ENCODE assay signal across 19 cellular contexts in the genomic region with DNA sequence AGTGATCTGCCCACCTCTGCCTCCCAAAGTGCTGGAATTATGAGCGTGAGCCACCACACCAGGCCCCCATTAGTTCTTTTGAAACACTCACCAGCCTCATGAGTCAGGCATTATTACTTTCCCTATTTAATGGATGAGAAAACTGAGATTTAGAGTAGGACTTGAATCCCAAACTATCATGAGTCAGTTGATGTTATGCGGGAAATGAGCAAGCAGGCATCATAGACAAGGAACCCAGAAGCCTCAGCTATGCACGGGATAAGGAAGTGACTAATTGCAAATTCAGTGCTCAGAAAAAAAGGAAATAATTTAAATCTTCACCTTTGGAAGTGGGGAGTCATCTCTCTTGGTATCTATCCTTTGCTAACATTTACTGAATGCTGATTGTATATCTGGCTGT.
A peak's percentile ranks its signal among the peaks of the same experiment; 100 is the strongest.
DNase-seq lines count a peak whose midpoint lies in the region; ATAC-seq and TF ChIP-seq lines count a peak whose summit lies in the region.
"Had no signal": no experiment of that assay in that cellular context is flagged by ENCODE, and none has a peak within 500 bp of the region (broad histone marks: within the 10 kb centered on the region; RNA-seq: fewer than 3 reads in every experiment).

No MANE protein-coding gene starts in this region.

- no peak overlapping the region for H2BK20ac ChIP-seq in IMR-90 (ENCODE audit: low read depth, low read length)

- in situ Hi-C loops in IMR-90 (cut with MboI; ENCODE audit: low sequenced_read_pairs) (no loop called here), mammary epithelial cell (cut with MboI; ENCODE audit: low sequenced_read_pairs in 2 of 2) (no loop called here)

- H2BK5ac ChIP-seq in IMR-90 (ENCODE audit: low read depth, low read length, poor library complexity, severe bottlenecking) = peak overlapping the region; percentile 81

- H3K27ac ChIP-seq in IMR-90 (ENCODE audit: insufficient read depth, low read length) (no peak overlapping the region; the same call in 1 of the 2 replicates), mammary epithelial cell (ENCODE audit: insufficient read depth, low read depth, low read length) (no peak overlapping the region)
- H3K27ac ChIP-seq: body of pancreas, thoracic aorta had no signal

- no peak overlapping the region; the same call in 1 of the 2 replicates for H3K4ac ChIP-seq in IMR-90 (ENCODE audit: low read depth, low read length)

- no peak overlapping the region for H3K18ac ChIP-seq in IMR-90 (ENCODE audit: low read depth, low read length)

- no peak overlapping the region for H3K14ac ChIP-seq in IMR-90 (replicated peaks; ENCODE audit: low read depth, low read length)

- intact Hi-C loops in IMR-90 (cut with micrococcal nuclease) (no loop called here), mammary epithelial cell (cut with micrococcal nuclease) (loop anchor here (5.0 kb wide), 1 partner anchor 34 kb away; no protein-coding TSS in a partner anchor)

- POLR2A ChIA-PET in IMR-90 (lab: Charles Lee; ENCODE audit: unreplicated experiment) = no interaction called here

- H3K79me2 ChIP-seq in mammary epithelial cell (ENCODE audit: insufficient read depth, low read length) = no peaks in the 10 kb centered on the region

- H4K20me1 ChIP-seq in IMR-90 (ENCODE audit: insufficient read depth, low read length) = peaks cover 13% of the 10 kb centered on the region; the same call in 1 of the 2 replicates
- no peaks in the 10 kb centered on the region for H4K20me1 ChIP-seq in mammary epithelial cell (ENCODE audit: insufficient read depth, low read length)

- no peak overlapping the region for H3K4me3 ChIP-seq in IMR-90 (ENCODE audit: insufficient read depth, low read depth, low read length)
- no peak overlapping the region for H3K4me3 ChIP-seq in mammary epithelial cell (replicated peaks in 1 of 3; ENCODE audit: insufficient read depth in 1 of 3, low read depth in 2 of 3, low read length in 3 of 3)
- H3K4me3 ChIP-seq: body of pancreas, thoracic aorta had no signal

- CTCF ChIA-PET in IMR-90 (lab: Yijun Ruan, JAX) (no interaction called here), mammary epithelial cell (lab: Charles Lee; ENCODE audit: low non-redundant PET) (no interaction called here)

- peak; percentile 47 for DNase-seq in AG20443 (ENCODE audit: low spot score)
- DNase-seq in IMR-90 = peak; percentile 90
- DNase-seq in mammary epithelial cell = peak; percentile 65
- peak; percentile 89 for DNase-seq in iris pigment epithelial cell (ENCODE audit: low read depth)
- DNase-seq in T-helper 2 cell = no peak
- no peak for DNase-seq in C1 segment of cervical spinal cord (lab: John Stamatoyannopoulos, UW)
- no peak for DNase-seq in GM10266 (ENCODE audit: extremely low spot score)
- DNase-seq: activated CD8-positive, alpha-beta memory T cell treated with anti-CD3 and anti-CD28 coated beads for 24 hours; activated gamma-delta T cell treated with Interleukin-2 at 50 U/mL for 16 hours; body of pancreas; effector memory CD4-positive, alpha-beta T cell; GDM1; naive thymus-derived CD4-positive, alpha-beta T cell; NCI-H1105 treated with DMSO at 0.1 percent for 48 hours; NCI-H2171; SIG-M5 had no signal

- no peak overlapping the region; the same call in 1 of the 2 replicates for H2BK120ac ChIP-seq in IMR-90 (ENCODE audit: low read depth, low read length)

- BruUV-seq in IMR-90 (replicated peaks; lab: Mats Ljungman, UMichigan) = no TSS peak
- BruUV-seq in mammary epithelial cell (replicated peaks; lab: Mats Ljungman, UMichigan) = no TSS peak

- no peaks in the 10 kb centered on the region for H3K9me3 ChIP-seq in IMR-90 (ENCODE audit: control insufficient read depth, insufficient read depth, low read length)
- no peaks in the 10 kb centered on the region for H3K9me3 ChIP-seq in mammary epithelial cell (replicated peaks; ENCODE audit: insufficient read depth, low read length)
- H3K9me3 ChIP-seq: body of pancreas, thoracic aorta had no signal

- no peak overlapping the region for H4K91ac ChIP-seq in IMR-90 (ENCODE audit: insufficient read depth, low read depth, low read length)

- H2AK5ac ChIP-seq in IMR-90 (ENCODE audit: low read depth, low read length) = no peak overlapping the region

- no peak for TF ChIP-seq RAD21 in IMR-90 (IDR thresholded peaks at IDR 0.05; ENCODE audit: low read length)

- TF ChIP-seq POLR2A in IMR-90 (IDR thresholded peaks at IDR 0.05; ENCODE audit: low read depth, low read length) = no peak

- H3K9ac ChIP-seq in IMR-90 (ENCODE audit: low read depth, low read length) = no peak overlapping the region
- H3K9ac ChIP-seq in mammary epithelial cell (ENCODE audit: insufficient read depth, low read length) = no peak overlapping the region

- no peak overlapping the region for H2BK15ac ChIP-seq in IMR-90 (ENCODE audit: low read depth, low read length)

- H3K23ac ChIP-seq in IMR-90 (ENCODE audit: low read depth, low read length) = no peak overlapping the region

- no peak overlapping the region for H3K4me2 ChIP-seq in IMR-90 (ENCODE audit: low read depth, low read length)
- no peak overlapping the region for H3K4me2 ChIP-seq in mammary epithelial cell (ENCODE audit: insufficient read depth, low read depth, low read length)

- no peak overlapping the region for H3K56ac ChIP-seq in IMR-90 (ENCODE audit: extremely low read depth, insufficient read depth, low read length)

- H2AFZ ChIP-seq in IMR-90 (replicated peaks; ENCODE audit: low read length, poor library complexity) = no peak overlapping the region
- no peak overlapping the region for H2AFZ ChIP-seq in mammary epithelial cell (ENCODE audit: low read depth, low read length)

- H4K5ac ChIP-seq in IMR-90 (ENCODE audit: low read depth, low read length) = no peak overlapping the region

- H3K27me3 ChIP-seq in IMR-90 (ENCODE audit: control insufficient read depth, insufficient read depth, low read length) (no peaks in the 10 kb centered on the region), mammary epithelial cell (ENCODE audit: insufficient read depth, low read length) (no peaks in the 10 kb centered on the region)
- H3K27me3 ChIP-seq: body of pancreas had no signal

- TF ChIP-seq CTCF in IMR-90 (conservative IDR thresholded peaks at IDR 0.05; ENCODE audit: low read depth, low read length) (no peak), mammary epithelial cell (conservative IDR thresholded peaks at IDR 0.05 in 1 of 2, IDR thresholded peaks at IDR 0.05 in 1 of 2; ENCODE audit: extremely low read depth in 1 of 2, insufficient read depth in 1 of 2, low read depth in 1 of 2, low read length in 2 of 2) (no peak), GM10266 (IDR thresholded peaks at IDR 0.05; ENCODE audit: control insufficient read depth, insufficient read depth, low read depth, missing control alignments) (no peak)

- H2AK9ac ChIP-seq in IMR-90 (replicated peaks; ENCODE audit: low read depth, low read length, poor library complexity) = no peak overlapping the region

- H3K9me1 ChIP-seq in IMR-90 (ENCODE audit: insufficient read depth, low read length) = peaks cover 20% of the 10 kb centered on the region

- peaks cover 3% of the 10 kb centered on the region; the same call in 1 of the 2 replicates for H3K4me1 ChIP-seq in IMR-90 (ENCODE audit: control insufficient read depth, insufficient read depth, low read length)
- no peaks in the 10 kb centered on the region for H3K4me1 ChIP-seq in mammary epithelial cell (ENCODE audit: insufficient read depth, low read length)
- H3K4me1 ChIP-seq: body of pancreas had no signal

- peaks cover 24% of the 10 kb centered on the region for H3K36me3 ChIP-seq in IMR-90 (ENCODE audit: control insufficient read depth, insufficient read depth, low read length)
- no peaks in the 10 kb centered on the region for H3K36me3 ChIP-seq in mammary epithelial cell (ENCODE audit: insufficient read depth, low read length)
- H3K36me3 ChIP-seq: thoracic aorta had no signal

- H3K79me1 ChIP-seq in IMR-90 (ENCODE audit: low read depth in 1 of 2, low read length in 2 of 2) = peaks cover 0 to 28% of the 10 kb centered on the region in 2 experiments; a peak in 2 of 4 replicates

- peak; percentile 66 for ATAC-seq in IMR-90 (ENCODE audit: low read depth)
- no peak for ATAC-seq in HG02571 (IDR thresholded peaks at IDR 0.05; ENCODE audit: unreplicated experiment)
- ATAC-seq: body of pancreas; left lobe of liver; naive thymus-derived CD4-positive, alpha-beta T cell had no signal

- WGBS in IMR-90 (ENCODE audit: extremely low coverage in 2 of 2, insufficient read length in 1 of 2), 2 experiments = no CpG with 5 or more reads among the region's 3 CpGs
- 60% methylated on average over 2 of the region's 3 CpGs for WGBS in mammary epithelial cell (ENCODE audit: low coverage, missing lambda C conversion rate)

- no peak overlapping the region for H4K8ac ChIP-seq in IMR-90 (ENCODE audit: low read depth in 2 of 2, low read length in 2 of 2)

- dilution Hi-C loops in IMR-90 (cut with HindIII; ENCODE audit: low sequenced_read_pairs, unreplicated experiment) = no loop called here
- dilution Hi-C loops in mammary epithelial cell (cut with HindIII; ENCODE audit: low sequenced_read_pairs) = no loop called here

TF ChIP-seq in IMR-90, 13 proteins besides CTCF, POLR2A, EP300 and RAD21 (continues in another document):
- TF ChIP-seq CEBPB (IDR thresholded peaks at IDR 0.05; ENCODE audit: low read depth, low read length) (no peak), RCOR1 (IDR thresholded peaks at IDR 0.05; ENCODE audit: insufficient replicate concordance, low read length) (peak; percentile 97), MXI1 (IDR thresholded peaks at IDR 0.05; ENCODE audit: borderline replicate concordance, low read depth, low read length) (no peak), ELK1 (IDR thresholded peaks at IDR 0.05; ENCODE audit: borderline replicate concordance, low read depth, low read length) (no peak), SMC3 (IDR thresholded peaks at IDR 0.05; ENCODE audit: low read depth, low read length) (no peak), MAZ (IDR thresholded peaks at IDR 0.05; ENCODE audit: borderline replicate concordance, low read depth, low read length) (no peak), CHD1 (IDR thresholded peaks at IDR 0.05; ENCODE audit: low read depth, low read length) (no peak), RFX5 (IDR thresholded peaks at IDR 0.05; ENCODE audit: low read depth, low read length) (no peak)

Comparison
In these comparisons a context has a peak if more than half of its experiments do, and no peak if none do; other contexts are left out.
1. DNase-seq: peak in AG20443 (single experiment), IMR-90 (single experiment), mammary epithelial cell (single experiment) and iris pigment epithelial cell (single experiment); none in T-helper 2 cell (0 of 5), C1 segment of cervical spinal cord (0 of 14) and GM10266 (single experiment).